Comparison of ENCODE assay signal across 8 cellular contexts in genomic region chr16:29995330-29995910, GRCh38. TPM values are rescaled to one million over a fixed set of nuclear protein-coding genes. Genes with fewer than 3 reads are reported as not detected.
DNase-seq lines count a peak whose midpoint lies in the region; ATAC-seq, FAIRE-seq and TF ChIP-seq lines count a peak whose summit lies in the region.

TSS of gene HIRIP3 (minus strand) at chr16:29995617. CDS start at chr16:29995605, 12 bp downstream.

- FAIRE-seq in D721Med (lab: Jason Lieb, UNC): no peak

- no peak for TF ChIP-seq CTCF in D721Med (IDR thresholded peaks at IDR 0.05; ENCODE audit: insufficient read depth, missing control alignments)
- TF ChIP-seq CTCF in OCI-LY3 (IDR thresholded peaks at IDR 0.05; ENCODE audit: low read depth, low read length): no peak
- TF ChIP-seq CTCF in mucosa of descending colon (IDR thresholded peaks at IDR 0.05): no peak

- intact Hi-C loops in mucosa of descending colon (cut with DNase I, micrococcal nuclease): no loop called here

- peak; percentile 96 for DNase-seq in D721Med (ENCODE audit: insufficient read length, low spot score)
- peak; percentile 91 for DNase-seq in HuH-7.5 (ENCODE audit: low spot score)
- peak; percentile 81 for DNase-seq in activated T-cell treated with anti-CD3 and anti-CD28 coated beads for 1 hour (ENCODE audit: low read depth)
- DNase-seq in epidermal melanocyte (ENCODE audit: insufficient read length, low spot score): peak; percentile 94
- peak; percentile 89 to 92 (median 91) for DNase-seq in mucosa of descending colon
- peak; percentile 83 for DNase-seq in stimulated activated CD8-positive, alpha-beta memory T cell treated with anti-CD3 and anti-CD28 coated beads, Interleukin-4, amount 100 ng/mL, for 24 hours (ENCODE audit: low read depth)

- no peaks in the 10 kb centered on the region for H3K27me3 ChIP-seq in OCI-LY3 (ENCODE audit: low read depth, low read length)

- H3K4me1 ChIP-seq in OCI-LY3 (ENCODE audit: low read length) (peaks cover 13% of the 10 kb centered on the region), mucosa of descending colon (ENCODE audit: low read depth) (peaks cover 20% of the 10 kb centered on the region)

- peaks cover 20% of the 10 kb centered on the region for H3K36me3 ChIP-seq in OCI-LY3 (replicated peaks; ENCODE audit: low read depth, low read length)
- no peaks in the 10 kb centered on the region for H3K36me3 ChIP-seq in mucosa of descending colon (ENCODE audit: low read depth)

- peak within 1 kb of the TSS; percentile 85 for H3K27ac ChIP-seq in OCI-LY3 (ENCODE audit: low read length)

- H3K9ac ChIP-seq in OCI-LY3 (ENCODE audit: low read length): peak within 1 kb of the TSS; percentile 99

- peaks cover 16% of the 10 kb centered on the region for H3K79me2 ChIP-seq in OCI-LY3 (ENCODE audit: low read length)

- H3K4me3 ChIP-seq in OCI-LY3 (ENCODE audit: low read length): peak within 1 kb of the TSS; percentile 94
- peak within 1 kb of the TSS; percentile 49 for H3K4me3 ChIP-seq in mucosa of descending colon

- peak within 1 kb of the TSS; percentile 91 for H2AFZ ChIP-seq in OCI-LY3 (ENCODE audit: low read depth, low read length)

- peak within 1 kb of the TSS; percentile 96 for H3K4me2 ChIP-seq in OCI-LY3 (ENCODE audit: low read length)

- ATAC-seq in GM21447 (IDR thresholded peaks at IDR 0.05; ENCODE audit: unreplicated experiment): peak; percentile 51
- ATAC-seq in mucosa of descending colon: peak; percentile 80

- H4K20me1 ChIP-seq in OCI-LY3 (ENCODE audit: insufficient read depth, low read length): no peaks in the 10 kb centered on the region

- no peaks in the 10 kb centered on the region for H3K9me3 ChIP-seq in OCI-LY3 (ENCODE audit: insufficient read depth, low read length)
- H3K9me3 ChIP-seq in mucosa of descending colon: no peaks in the 10 kb centered on the region

RNA-seq across cellular contexts. Expression of gene HIRIP3, which starts in this region (rescaled TPM):
- total RNA-seq in mucosa of descending colon: 10 to 100 TPM; 11.3 to 21.3 (median 11.9) TPM

Comparison
In these comparisons a context has a peak if more than half of its experiments do, and no peak if none do; other contexts are left out.
1. Peak in every context shown above with its lines: DNase-seq, ATAC-seq, H3K4me3 ChIP-seq and H3K27ac ChIP-seq.